Comparison of ENCODE assay signal across 10 cellular contexts in the genomic region with DNA sequence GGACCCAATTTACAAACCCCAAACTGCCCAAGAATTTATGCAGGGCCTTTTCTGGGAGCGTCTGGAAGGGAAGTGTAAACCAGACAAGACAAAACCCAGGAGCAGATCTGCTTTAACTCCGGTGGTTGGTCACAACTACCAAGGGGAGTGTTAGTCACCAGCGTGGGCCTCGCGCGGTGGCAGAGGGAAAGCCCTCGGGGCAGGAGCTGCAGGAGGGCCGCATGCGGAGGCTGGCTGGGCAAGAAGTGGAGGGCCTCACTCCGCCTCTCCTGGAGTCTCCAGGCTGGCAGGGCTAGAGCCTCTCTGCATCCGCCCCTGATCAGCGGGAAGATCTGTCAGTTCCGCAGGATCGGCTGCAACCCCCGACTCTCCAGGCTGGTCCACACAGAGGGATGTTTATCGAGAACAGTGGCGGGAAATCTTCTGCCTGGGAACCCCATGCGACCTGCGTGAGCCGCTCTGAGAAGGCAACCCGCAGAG. TPM values are rescaled to one million over a fixed set of nuclear protein-coding genes. Genes with fewer than 3 reads are reported as not detected.
DNase-seq lines count a peak whose midpoint lies in the region; TF ChIP-seq lines count a peak whose summit lies in the region.
"Had no signal": no experiment of that assay in that cellular context is flagged by ENCODE, and none has a peak within 500 bp of the region (broad histone marks: within the 10 kb centered on the region; RNA-seq: fewer than 3 reads in every experiment).

No MANE protein-coding gene starts in this region.

- H3K79me2 ChIP-seq in H9 (ENCODE audit: insufficient read depth, low read length) = no peaks in the 10 kb centered on the region

- H3K27me3 ChIP-seq in H9 (ENCODE audit: insufficient read depth, low read length) (peaks cover 24% of the 10 kb centered on the region), iPS-15b (ENCODE audit: control insufficient read depth, insufficient read depth, low read length) (peaks cover 52% of the 10 kb centered on the region), spleen (replicated peaks in 1 of 7) (peaks cover 0 to 48% (median 32%) of the 10 kb centered on the region in 7 donors)

- no peak overlapping the region for H3K18ac ChIP-seq in H9 (ENCODE audit: insufficient read length, low read depth, low read length)

- no peak overlapping the region for H4K8ac ChIP-seq in H9 (replicated peaks; ENCODE audit: insufficient read length, low read depth, low read length)

- TF ChIP-seq CTCF in H9 (conservative IDR thresholded peaks at IDR 0.05) (no peak), brain (conservative IDR thresholded peaks at IDR 0.05) (no peak), spleen (IDR thresholded peaks at IDR 0.05 in 8 of 11, conservative IDR thresholded peaks at IDR 0.05 in 3 of 11) (no peak)

- H3K79me1 ChIP-seq in H9 (ENCODE audit: insufficient read depth, low read depth, low read length, poor library complexity, severe bottlenecking) = no peaks in the 10 kb centered on the region

- H3K4me3 ChIP-seq in iPS-15b (ENCODE audit: low read depth, low read length) = peak overlapping the region; percentile 73
- peak overlapping the region in 1 of 8 donors; percentile 58 for H3K4me3 ChIP-seq in spleen

- H2BK15ac ChIP-seq in H9 (ENCODE audit: low read depth, low read length) = no peak overlapping the region

- no peaks in the 10 kb centered on the region for H4K20me1 ChIP-seq in H9 (ENCODE audit: control insufficient read depth, insufficient read depth, insufficient read length)

- H2BK20ac ChIP-seq in H9 (ENCODE audit: low read depth, low read length, poor library complexity, severe bottlenecking) = no peak overlapping the region

- TF ChIP-seq POLR2A in spleen (IDR thresholded peaks at IDR 0.05) = no peak

- no peaks in the 10 kb centered on the region for H3K9me3 ChIP-seq in H9 (ENCODE audit: control insufficient read depth, low read depth, low read length)
- no peaks in the 10 kb centered on the region for H3K9me3 ChIP-seq in iPS-15b (ENCODE audit: control insufficient read depth, insufficient read depth, low read length)
- H3K9me3 ChIP-seq in spleen = no peaks in the 10 kb centered on the region

- H3K4me2 ChIP-seq in H9 (ENCODE audit: insufficient read depth, insufficient read length, low read length) = peak overlapping the region; percentile 99

- no CpG with 5 or more reads among the region's 21 CpGs for WGBS in H9 (ENCODE audit: extremely low coverage, insufficient read length, low lambda C conversion rate)
- WGBS in spleen, 5 donors = 67 to 84% (median 72%) methylated on average over 18 to 21 of the region's 21 CpGs

- no peak overlapping the region for H2BK12ac ChIP-seq in H9 (ENCODE audit: insufficient read length, low read depth, low read length)

- H4K5ac ChIP-seq in H9 (ENCODE audit: insufficient read length, low read depth, low read length) = no peak overlapping the region

- peak overlapping the region; percentile 55 to 76 for H3K4me3 Mint-ChIP-seq in H9
- peak overlapping the region in 3 of 5 experiments; percentile 11 to 86 (median 81) for H3K4me3 Mint-ChIP-seq in brain

- H3K23ac ChIP-seq in H9 (ENCODE audit: insufficient read length, low read depth, low read length) = no peak overlapping the region

- H3K27ac Mint-ChIP-seq in H9 = no peak overlapping the region
- H3K27ac Mint-ChIP-seq in brain = peak overlapping the region in 1 of 5 experiments; percentile 41

- H3K4me1 Mint-ChIP-seq in H9 (peaks cover 14 to 22% of the 10 kb centered on the region in 2 experiments; a peak in 3 of 4 replicates), brain (peaks cover 26% of the 10 kb centered on the region)

- H3K4me1 ChIP-seq in H9 (ENCODE audit: insufficient read depth, low read length) (peaks cover 2% of the 10 kb centered on the region; the same call in 1 of the 2 replicates), iPS-15b (ENCODE audit: control insufficient read depth, insufficient read depth, low read length) (no peaks in the 10 kb centered on the region), spleen (peaks cover 6 to 28% (median 21%) of the 10 kb centered on the region in 6 donors)

- no peak overlapping the region for H3K4ac ChIP-seq in H9 (ENCODE audit: low read depth, low read length)

- no peak overlapping the region for H2BK120ac ChIP-seq in H9 (ENCODE audit: low read depth, low read length, poor library complexity, severe bottlenecking)

- H3K27ac ChIP-seq in H9 (ENCODE audit: insufficient read length, low read depth, low read length) = no peak overlapping the region
- H3K27ac ChIP-seq in spleen = no peak overlapping the region

- H2AK5ac ChIP-seq in H9 (ENCODE audit: insufficient read length, low read length) = no peak overlapping the region

- H3K36me3 ChIP-seq in iPS-15b (ENCODE audit: control insufficient read depth, insufficient read depth, low read length) = no peaks in the 10 kb centered on the region
- H3K36me3 ChIP-seq in spleen = no peaks in the 10 kb centered on the region

- H3K9ac ChIP-seq in H9 (ENCODE audit: extremely low read depth, insufficient read length, low read length) = no peak overlapping the region
- no peak overlapping the region for H3K9ac ChIP-seq in iPS-15b (ENCODE audit: low read depth, low read length)

- H3K36me3 Mint-ChIP-seq in H9 (ENCODE audit: insufficient read depth in 1 of 3, low read depth in 3 of 3) = no peaks in the 10 kb centered on the region
- no peaks in the 10 kb centered on the region for H3K36me3 Mint-ChIP-seq in brain

- peak overlapping the region; percentile 53 for H3K14ac ChIP-seq in H9 (ENCODE audit: insufficient read depth, low read length)

- DNase-seq in H9 (peak; percentile 62), spleen (peak; percentile 71), DMS153 (lab: John Stamatoyannopoulos, UW) (no peak), germinal center (ENCODE audit: low spot score) (no peak), NCI-H226 (no peak), NCI-H1694 (lab: John Stamatoyannopoulos, UW) (no peak)
- DNase-seq: NCI-H2081 treated with DMSO at 0.1 percent for 48 hours had no signal

- H3K27me3 Mint-ChIP-seq in H9 (ENCODE audit: low read depth) (peaks cover 80% of the 10 kb centered on the region), brain (peaks cover 52% of the 10 kb centered on the region)

- peaks cover 0 to 4% of the 10 kb centered on the region in 2 experiments; a peak in 1 of 5 replicates for H3K9me3 Mint-ChIP-seq in H9
- H3K9me3 Mint-ChIP-seq in brain = peaks cover 0 to 11% (median 3%) of the 10 kb centered on the region in 5 experiments

- no peak overlapping the region for H2BK5ac ChIP-seq in H9 (ENCODE audit: insufficient read length, low read length)

- no peak overlapping the region for H3T11ph ChIP-seq in H9 (ENCODE audit: low read length)

- intact Hi-C loops in spleen (cut with DNase I; ENCODE audit: low total_unique reads) = no loop called here

- no peak overlapping the region for H2AFZ ChIP-seq in H9 (ENCODE audit: low read length)

- H3K56ac ChIP-seq in H9 (ENCODE audit: insufficient read length, low read depth, low read length) = no peak overlapping the region

- H3K23me2 ChIP-seq in H9 (ENCODE audit: insufficient read length, low read depth, low read length, poor library complexity, severe bottlenecking) = peaks cover 16% of the 10 kb centered on the region

- no peak overlapping the region for H4K91ac ChIP-seq in H9 (ENCODE audit: insufficient read length, low read depth, low read length)

RNA-seq across cellular contexts. Expression of a gene that starts 2.0 kb away (rescaled TPM):
- total RNA-seq in H9 (2021) (0.15 and 0.35 TPM in 2 replicates), spleen (1 to 10 TPM in 1 of 7 donors, under 1 TPM in 6; 0.30 to 1.1 (median 0.77) TPM)
- polyA plus RNA-seq in brain (ENCODE audit: insufficient read depth, low read depth, low replicate concordance) (not detected), spleen (under 1 TPM; 0.06 to 0.13 (median 0.06) TPM)
- total RNA-seq: G401 had no signal

Comparison
In these comparisons a context has a peak if more than half of its experiments do, and no peak if none do; other contexts are left out.
1. DNase-seq: peak in H9 (single experiment) and spleen (single experiment); none in DMS153 (single experiment), germinal center (single experiment), NCI-H226 (single experiment) and NCI-H1694 (single experiment).